1 cellular context compared by ENCODE assay signal in genomic region chr11:3840289-3840869, GRCh38.
TF ChIP-seq lines count a peak whose summit lies in the region.

No MANE protein-coding gene starts in this region.

TF ChIP-seq in K562, 482 proteins besides CTCF, POLR2A, EP300 and RAD21 (continues in another document):
- 0 out of 6 replicates have a peak, but pooled peaks of 1 of the 3 experiments have one; percentile 13 for TF ChIP-seq ZBTB11 (CRISPR knock-in tag; IDR thresholded peaks at IDR 0.05)
- no peak for TF ChIP-seq ZNF830 (CRISPR knock-in tag; IDR thresholded peaks at IDR 0.05)
- no peak for TF ChIP-seq ZNF77 (CRISPR knock-in tag; IDR thresholded peaks at IDR 0.05)
- TF ChIP-seq NR3C1 (CRISPR knock-in tag; IDR thresholded peaks at IDR 0.05) = 0 out of 2 replicates have a peak, but pooled peaks have one; percentile 46
- TF ChIP-seq CHD2 (IDR thresholded peaks at IDR 0.05; ENCODE audit: low read depth, low read length) = no peak
- TF ChIP-seq SLC30A9 (CRISPR knock-in tag; IDR thresholded peaks at IDR 0.05) = no peak
- peak in 1 of 2 experiments; percentile 40; a peak in 1 of 4 replicates for TF ChIP-seq MAZ (CRISPR knock-in tag; conservative IDR thresholded peaks at IDR 0.05 in 1 of 2, IDR thresholded peaks at IDR 0.05 in 1 of 2)
- no peak for TF ChIP-seq LEF1 (IDR thresholded peaks at IDR 0.05)
- 0 out of 2 replicates have a peak, but pooled peaks have one; percentile 71 for TF ChIP-seq SRSF3 (IDR thresholded peaks at IDR 0.05; ENCODE audit: insufficient read depth, low read length)
- no peak for TF ChIP-seq ATF1 (CRISPR knock-in tag; IDR thresholded peaks at IDR 0.05)
- no peak for TF ChIP-seq ATF1 (tag; IDR thresholded peaks at IDR 0.05)
- TF ChIP-seq RBM15 (IDR thresholded peaks at IDR 0.05; ENCODE audit: insufficient read depth, low read length) = no peak
- peak; percentile 35; the same call in 1 of the 2 replicates for TF ChIP-seq CXXC5 (CRISPR knock-in tag; IDR thresholded peaks at IDR 0.05)
- no peak for TF ChIP-seq ZBTB49 (CRISPR knock-in tag; IDR thresholded peaks at IDR 0.05; ENCODE audit: borderline replicate concordance)
- TF ChIP-seq ZNF445 (CRISPR knock-in tag; IDR thresholded peaks at IDR 0.05; ENCODE audit: low read depth) = no peak
- TF ChIP-seq ZBTB2 (IDR thresholded peaks at IDR 0.05) = no peak
- no peak for TF ChIP-seq MCM3 (IDR thresholded peaks at IDR 0.05)
- TF ChIP-seq ZNF184 (CRISPR knock-in tag; IDR thresholded peaks at IDR 0.05) = no peak
- TF ChIP-seq ZBTB34 (CRISPR knock-in tag; IDR thresholded peaks at IDR 0.05) = no peak
- TF ChIP-seq RBM17 (IDR thresholded peaks at IDR 0.05; ENCODE audit: borderline replicate concordance, low read depth, low read length) = no peak
- TF ChIP-seq DNMT1 (IDR thresholded peaks at IDR 0.05) = no peak
- no peak for TF ChIP-seq ZNF584 (CRISPR knock-in tag; IDR thresholded peaks at IDR 0.05; ENCODE audit: low read depth)
- TF ChIP-seq MXD1 (CRISPR knock-in tag; IDR thresholded peaks at IDR 0.05; ENCODE audit: borderline replicate concordance, poor library complexity, severe bottlenecking) = no peak
- no peak for TF ChIP-seq RHOXF2B (CRISPR knock-in tag; conservative IDR thresholded peaks at IDR 0.05)
- TF ChIP-seq CHD4 (IDR thresholded peaks at IDR 0.05; ENCODE audit: insufficient read depth, insufficient replicate concordance, low read depth, low read length, poor library complexity, severe bottlenecking) = no peak
- TF ChIP-seq CTBP1 (IDR thresholded peaks at IDR 0.05; ENCODE audit: borderline replicate concordance) = no peak
- no peak for TF ChIP-seq MBD1 (CRISPR knock-in tag; IDR thresholded peaks at IDR 0.05)
- no peak for TF ChIP-seq ADNP (tag; IDR thresholded peaks at IDR 0.05)
- TF ChIP-seq POLR2G (IDR thresholded peaks at IDR 0.05; ENCODE audit: low read depth, low read length) = peak; percentile 66
- no peak for TF ChIP-seq PHF21A (IDR thresholded peaks at IDR 0.05; ENCODE audit: borderline replicate concordance, low read depth)
- TF ChIP-seq ZKSCAN8 (CRISPR knock-in tag; IDR thresholded peaks at IDR 0.05) = no peak
- no peak for TF ChIP-seq HNRNPLL (IDR thresholded peaks at IDR 0.05; ENCODE audit: low read depth, low read length, poor library complexity, severe bottlenecking)
- no peak for TF ChIP-seq MCM2 (IDR thresholded peaks at IDR 0.05; ENCODE audit: low read depth)
- no peak for TF ChIP-seq TSC22D4 (tag; IDR thresholded peaks at IDR 0.05)
- no peak for TF ChIP-seq HMG20B (CRISPR knock-in tag; IDR thresholded peaks at IDR 0.05)
- no peak for TF ChIP-seq DLX4 (CRISPR knock-in tag; IDR thresholded peaks at IDR 0.05)
- no peak for TF ChIP-seq ATF6 (CRISPR knock-in tag; IDR thresholded peaks at IDR 0.05)
- no peak for TF ChIP-seq NCOA6 (IDR thresholded peaks at IDR 0.05)
- no peak for TF ChIP-seq IFI16 (CRISPR knock-in tag; IDR thresholded peaks at IDR 0.05)
- no peak for TF ChIP-seq YBX1 (IDR thresholded peaks at IDR 0.05)
- TF ChIP-seq SNAPC5 (CRISPR knock-in tag; IDR thresholded peaks at IDR 0.05) = no peak
- peak; percentile 59 for TF ChIP-seq RBBP5 (IDR thresholded peaks at IDR 0.05; ENCODE audit: borderline replicate concordance, insufficient read depth, low read length, poor library complexity, severe bottlenecking)
- TF ChIP-seq SMARCA5 (IDR thresholded peaks at IDR 0.05) = no peak
- TF ChIP-seq TOE1 (IDR thresholded peaks at IDR 0.05; ENCODE audit: borderline replicate concordance) = no peak
- no peak for TF ChIP-seq TOE1 (CRISPR knock-in tag; IDR thresholded peaks at IDR 0.05; ENCODE audit: borderline replicate concordance, low read depth)
- TF ChIP-seq ZNF12 (CRISPR knock-in tag; IDR thresholded peaks at IDR 0.05) = no peak
- TF ChIP-seq TAF15 (IDR thresholded peaks at IDR 0.05; ENCODE audit: low read depth, low read length) = no peak
- peak in 1 of 2 experiments; percentile 60; a peak in 1 of 4 replicates for TF ChIP-seq SIN3A (IDR thresholded peaks at IDR 0.05; ENCODE audit: borderline replicate concordance in 2 of 2, control insufficient read depth in 1 of 2, low read depth in 2 of 2, low read length in 2 of 2)
- TF ChIP-seq EHMT2 (IDR thresholded peaks at IDR 0.05) = no peak
- 0 out of 2 replicates have a peak, but pooled peaks have one; percentile 25 for TF ChIP-seq SMAD4 (CRISPR knock-in tag; conservative IDR thresholded peaks at IDR 0.05)
- TF ChIP-seq SAFB (IDR thresholded peaks at IDR 0.05; ENCODE audit: borderline replicate concordance, low read depth, low read length) = no peak
- no peak for TF ChIP-seq SUPT5H (IDR thresholded peaks at IDR 0.05)
- TF ChIP-seq ZNF143 (CRISPR knock-in tag; IDR thresholded peaks at IDR 0.05) = no peak
- no peak for TF ChIP-seq MEF2A (IDR thresholded peaks at IDR 0.05; ENCODE audit: control insufficient read depth, low read depth, low read length)
- no peak for TF ChIP-seq IRF1 (CRISPR knock-in tag; IDR thresholded peaks at IDR 0.05; ENCODE audit: borderline replicate concordance)
- TF ChIP-seq EZH2 (IDR thresholded peaks at IDR 0.05; ENCODE audit: borderline replicate concordance, low read depth, low read length) = no peak
- TF ChIP-seq EP400 (IDR thresholded peaks at IDR 0.05) = no peak
- no peak for TF ChIP-seq TCF7L2 (IDR thresholded peaks at IDR 0.05; ENCODE audit: low read depth, low read length)
- TF ChIP-seq NFIC (IDR thresholded peaks at IDR 0.05) = no peak
- no peak for TF ChIP-seq CHCHD3 (CRISPR knock-in tag; IDR thresholded peaks at IDR 0.05)
- TF ChIP-seq HLTF (IDR thresholded peaks at IDR 0.05) = 0 out of 2 replicates have a peak, but pooled peaks have one; percentile 18
- TF ChIP-seq HSF4 (CRISPR knock-in tag; IDR thresholded peaks at IDR 0.05; ENCODE audit: borderline replicate concordance) = no peak
- TF ChIP-seq PML (IDR thresholded peaks at IDR 0.05; ENCODE audit: low read length) = 0 out of 2 replicates have a peak, but pooled peaks have one; percentile 47
